In genomic region chr1:7042322-7043231, GRCh38 we compare ENCODE assay signal across 8 cellular contexts.
A peak's percentile ranks its signal among the peaks of the same experiment; 100 is the strongest.
DNase-seq lines count a peak whose midpoint lies in the region; ATAC-seq and TF ChIP-seq lines count a peak whose summit lies in the region.

No MANE protein-coding gene starts in this region.

- H3K4me1 ChIP-seq in Peyer's patch = no peaks in the 10 kb centered on the region

- peak in 5 of 6 experiments; percentile 14 to 55 (median 53) for TF ChIP-seq CTCF in Peyer's patch (IDR thresholded peaks at IDR 0.05)
- TF ChIP-seq CTCF in fibroblast of pulmonary artery (IDR thresholded peaks at IDR 0.05; ENCODE audit: low read length, missing control alignments) = peak; percentile 57

- TF ChIP-seq POLR2A in Peyer's patch (IDR thresholded peaks at IDR 0.05) = no peak

- DNase-seq in D341Med (ENCODE audit: low spot score) = peak; percentile 57
- peak; percentile 38 for DNase-seq in HPDE6-E6E7 (ENCODE audit: extremely low spot score)
- no peak for DNase-seq in Peyer's patch
- peak; percentile 46 for DNase-seq in fibroblast of pulmonary artery (ENCODE audit: low read depth)
- DNase-seq in retina = peak; percentile 57
- no peak for DNase-seq in activated T-cell treated with anti-CD3 and anti-CD28 coated beads, Interleukin-2, amount 50 U/mL, for 24 hours

- no peak overlapping the region for H3K27ac ChIP-seq in Peyer's patch

- ATAC-seq in HG03432 (IDR thresholded peaks at IDR 0.05; ENCODE audit: unreplicated experiment) (no peak), HG02938 (IDR thresholded peaks at IDR 0.05; ENCODE audit: unreplicated experiment) (no peak)

- H3K27ac Mint-ChIP-seq in activated T-cell treated with anti-CD3 and anti-CD28 coated beads, Interleukin-2, amount 50 U/mL, for 24 hours = no peak overlapping the region

- no peaks in the 10 kb centered on the region for H3K27me3 ChIP-seq in Peyer's patch

- H3K4me1 Mint-ChIP-seq in activated T-cell treated with anti-CD3 and anti-CD28 coated beads, Interleukin-2, amount 50 U/mL, for 24 hours (ENCODE audit: low read depth) = no peaks in the 10 kb centered on the region

- no peaks in the 10 kb centered on the region for H3K9me3 Mint-ChIP-seq in activated T-cell treated with anti-CD3 and anti-CD28 coated beads, Interleukin-2, amount 50 U/mL, for 24 hours

- H3K36me3 Mint-ChIP-seq in activated T-cell treated with anti-CD3 and anti-CD28 coated beads, Interleukin-2, amount 50 U/mL, for 24 hours (ENCODE audit: low read depth) = no peaks in the 10 kb centered on the region

- H3K36me3 ChIP-seq in Peyer's patch = no peaks in the 10 kb centered on the region

- H3K9me3 ChIP-seq in Peyer's patch = no peaks in the 10 kb centered on the region

- H3K4me3 Mint-ChIP-seq in activated T-cell treated with anti-CD3 and anti-CD28 coated beads, Interleukin-2, amount 50 U/mL, for 24 hours = no peak overlapping the region

- H3K4me3 ChIP-seq in Peyer's patch = no peak overlapping the region
- no peak overlapping the region for H3K4me3 ChIP-seq in fibroblast of pulmonary artery (replicated peaks; ENCODE audit: low read depth, low read length)

- peaks cover 11% of the 10 kb centered on the region for H3K27me3 Mint-ChIP-seq in activated T-cell treated with anti-CD3 and anti-CD28 coated beads, Interleukin-2, amount 50 U/mL, for 24 hours

Comparison
In these comparisons a context has a peak if more than half of its experiments do, and no peak if none do; other contexts are left out.
1. DNase-seq: peak in D341Med (single experiment), HPDE6-E6E7 (single experiment), fibroblast of pulmonary artery (single experiment) and retina (single experiment); none in Peyer's patch (0 of 3) and activated T-cell treated with anti-CD3 and anti-CD28 coated beads, Interleukin-2, amount 50 U/mL, for 24 hours (single experiment).